ENCODE assay signal across 9 cellular contexts in genomic region chr1:161092621-161093028, GRCh38.
A peak's percentile ranks its signal among the peaks of the same experiment; 100 is the strongest.
DNase-seq lines count a peak whose midpoint lies in the region; ATAC-seq and TF ChIP-seq lines count a peak whose summit lies in the region.
"Had no signal": no experiment of that assay in that cellular context is flagged by ENCODE, and none has a peak within 500 bp of the region (broad histone marks: within the 10 kb centered on the region; RNA-seq: fewer than 3 reads in every experiment).

No MANE protein-coding gene starts in this region.

- peak; percentile 43 for DNase-seq in activated T-cell treated with anti-CD3 and anti-CD28 coated beads for 24 hours (ENCODE audit: low read depth)
- DNase-seq in activated T-cell treated with anti-CD3 and anti-CD28 coated beads, Interleukin-2, amount 50 U/mL, for 1 hour: no peak
- DNase-seq in activated CD4-positive, alpha-beta T cell treated with anti-CD3 and anti-CD28 coated beads, Interleukin-2, amount 50 U/mL, for 48 hours: peak; percentile 47 to 62
- DNase-seq in epithelial cell of esophagus (ENCODE audit: low read depth): peak; percentile 87
- no peak for DNase-seq in stimulated activated effector memory CD8-positive, alpha-beta T cell treated with anti-CD3 and anti-CD28 coated beads, Interleukin-12 subunit alpha, Interleukin-12 subunit beta, amount 100 ng/mL, for 72 hours (ENCODE audit: low spot score in 2 of 2)
- DNase-seq in middle frontal gyrus (ENCODE audit: extremely low spot score, low spot score): no peak
- no peak for DNase-seq in NCI-H1436 treated with DMSO at 0.1 percent for 48 hours (lab: John Stamatoyannopoulos, UW)
- DNase-seq: central memory CD4-positive, alpha-beta T cell had no signal

- H3K9me3 Mint-ChIP-seq in stimulated activated effector memory CD8-positive, alpha-beta T cell treated with anti-CD3 and anti-CD28 coated beads, Interleukin-12 subunit alpha, Interleukin-12 subunit beta, amount 100 ng/mL, for 72 hours: no peaks in the 10 kb centered on the region

- peak overlapping the region; percentile 60 for H3K27ac Mint-ChIP-seq in stimulated activated effector memory CD8-positive, alpha-beta T cell treated with anti-CD3 and anti-CD28 coated beads, Interleukin-12 subunit alpha, Interleukin-12 subunit beta, amount 100 ng/mL, for 72 hours

- ATAC-seq in stimulated activated effector memory CD8-positive, alpha-beta T cell treated with anti-CD3 and anti-CD28 coated beads, Interleukin-12 subunit alpha, Interleukin-12 subunit beta, amount 100 ng/mL, for 72 hours: peak; percentile 95
- ATAC-seq in GM19463 (IDR thresholded peaks at IDR 0.05; ENCODE audit: unreplicated experiment): no peak

- H3K36me3 Mint-ChIP-seq in stimulated activated effector memory CD8-positive, alpha-beta T cell treated with anti-CD3 and anti-CD28 coated beads, Interleukin-12 subunit alpha, Interleukin-12 subunit beta, amount 100 ng/mL, for 72 hours: peaks cover 14% of the 10 kb centered on the region

- no peak for TF ChIP-seq CTCF in epithelial cell of esophagus (IDR thresholded peaks at IDR 0.05; ENCODE audit: insufficient read depth, low read depth, low read length, missing control alignments)

- peak overlapping the region; percentile 3 for H3K4me3 Mint-ChIP-seq in stimulated activated effector memory CD8-positive, alpha-beta T cell treated with anti-CD3 and anti-CD28 coated beads, Interleukin-12 subunit alpha, Interleukin-12 subunit beta, amount 100 ng/mL, for 72 hours

- H3K4me3 ChIP-seq in epithelial cell of esophagus (ENCODE audit: low read length): no peak overlapping the region

- peaks cover 58% of the 10 kb centered on the region for H3K4me1 Mint-ChIP-seq in stimulated activated effector memory CD8-positive, alpha-beta T cell treated with anti-CD3 and anti-CD28 coated beads, Interleukin-12 subunit alpha, Interleukin-12 subunit beta, amount 100 ng/mL, for 72 hours

Comparison
In these comparisons a context has a peak if more than half of its experiments do, and no peak if none do; other contexts are left out.
1. DNase-seq: peak in activated T-cell treated with anti-CD3 and anti-CD28 coated beads for 24 hours (single experiment), activated CD4-positive, alpha-beta T cell treated with anti-CD3 and anti-CD28 coated beads, Interleukin-2, amount 50 U/mL, for 48 hours (2 of 2) and epithelial cell of esophagus (single experiment); none in activated T-cell treated with anti-CD3 and anti-CD28 coated beads, Interleukin-2, amount 50 U/mL, for 1 hour (single experiment), stimulated activated effector memory CD8-positive, alpha-beta T cell treated with anti-CD3 and anti-CD28 coated beads, Interleukin-12 subunit alpha, Interleukin-12 subunit beta, amount 100 ng/mL, for 72 hours (0 of 2), middle frontal gyrus (single experiment) and NCI-H1436 treated with DMSO at 0.1 percent for 48 hours (single experiment).